Comparison of ENCODE assay signal across 26 cellular contexts in genomic region chr1:212690816-212691403, GRCh38. TPM values are rescaled to one million over a fixed set of nuclear protein-coding genes. Genes with fewer than 3 reads are reported as not detected.
"Had no signal": no experiment of that assay in that cellular context is flagged by ENCODE, and none has a peak within 500 bp of the region (broad histone marks: within the 10 kb centered on the region; RNA-seq: fewer than 3 reads in every experiment).

No MANE protein-coding gene starts in this region.

- H3K4me1 ChIP-seq: body of pancreas, left ventricle myocardium inferior, parathyroid adenoma, psoas muscle, sigmoid colon, suprapubic skin, tibial artery had no signal

- H3K9me3 Mint-ChIP-seq: nephron progenitor cell; stimulated activated memory B cell treated with anti-CD40 and anti-IgM and Interleukin-4, amounts not matched to agents 10 μg/mL and 1 μg/mL and 100 μg/mL, for 72 hours; T-cell had no signal

- H3K36me3 Mint-ChIP-seq: T-cell had no signal

- FAIRE-seq: colon, frontal cortex, islet of Langerhans had no signal

- H3K4me3 ChIP-seq: body of pancreas, dorsolateral prefrontal cortex, left ventricle myocardium inferior, lung, mucosa of descending colon, psoas muscle, sigmoid colon, smooth muscle cell, suprapubic skin, tibial artery had no signal

- ATAC-seq: body of pancreas, mucosa of descending colon, psoas muscle, SK-N-SH treated with all-trans-retinoic acid at 6 μM for 48 hours, T-cell had no signal

- H3K9ac ChIP-seq: parathyroid adenoma had no signal

- H3K27me3 ChIP-seq: tibial artery had no signal

- H3K27ac ChIP-seq: body of pancreas, dorsolateral prefrontal cortex, left ventricle myocardium inferior, parathyroid adenoma, psoas muscle, sigmoid colon, suprapubic skin, tibial artery had no signal

- DNase-seq: activated CD4-positive, CD25-positive, alpha-beta regulatory T cell; activated gamma-delta T cell treated with Interleukin-2 at 50 U/mL for 16 hours; activated naive CD4-positive, alpha-beta T cell treated with anti-CD3 and anti-CD28 coated beads, Interleukin-2, amount 50 U/mL, for 16 hours; anterior cingulate cortex; body of pancreas; dorsolateral prefrontal cortex; effector memory CD4-positive, alpha-beta T cell; left ventricle myocardium inferior; mucosa of descending colon; nephron progenitor cell; psoas muscle; sigmoid colon; stimulated activated CD4-positive, alpha-beta T cell treated with anti-CD3 and anti-CD28 coated beads, Interleukin-4, amount 100 ng/mL, for 4 hours; T-cell; tibial artery had no signal

- H3K27me3 Mint-ChIP-seq: activated CD4-positive, alpha-beta T cell treated with anti-CD3 and anti-CD28 coated beads for 36 hours had no signal

- H3K27ac Mint-ChIP-seq: activated CD4-positive, alpha-beta T cell treated with anti-CD3 and anti-CD28 coated beads for 36 hours; nephron progenitor cell; stimulated activated memory B cell treated with anti-CD40 and anti-IgM and Interleukin-4, amounts not matched to agents 10 μg/mL and 1 μg/mL and 100 μg/mL, for 72 hours; T-cell had no signal

- H3K4me3 Mint-ChIP-seq: activated CD4-positive, alpha-beta T cell treated with anti-CD3 and anti-CD28 coated beads for 36 hours; nephron progenitor cell; stimulated activated memory B cell treated with anti-CD40 and anti-IgM and Interleukin-4, amounts not matched to agents 10 μg/mL and 1 μg/mL and 100 μg/mL, for 72 hours; T-cell had no signal

- H3K9me3 ChIP-seq: body of pancreas, left ventricle myocardium inferior, mucosa of descending colon, psoas muscle, sigmoid colon, suprapubic skin, tibial artery had no signal

- H2AFZ ChIP-seq: parathyroid adenoma had no signal

- H3K79me2 ChIP-seq: parathyroid adenoma had no signal

- H3K36me3 ChIP-seq: sigmoid colon, suprapubic skin, tibial artery had no signal

RNA-seq across cellular contexts. Expression of gene BATF3, which starts 8.7 kb away (rescaled TPM):
- total RNA-seq: epithelial cell of proximal tubule had no signal
